In the genomic region with DNA sequence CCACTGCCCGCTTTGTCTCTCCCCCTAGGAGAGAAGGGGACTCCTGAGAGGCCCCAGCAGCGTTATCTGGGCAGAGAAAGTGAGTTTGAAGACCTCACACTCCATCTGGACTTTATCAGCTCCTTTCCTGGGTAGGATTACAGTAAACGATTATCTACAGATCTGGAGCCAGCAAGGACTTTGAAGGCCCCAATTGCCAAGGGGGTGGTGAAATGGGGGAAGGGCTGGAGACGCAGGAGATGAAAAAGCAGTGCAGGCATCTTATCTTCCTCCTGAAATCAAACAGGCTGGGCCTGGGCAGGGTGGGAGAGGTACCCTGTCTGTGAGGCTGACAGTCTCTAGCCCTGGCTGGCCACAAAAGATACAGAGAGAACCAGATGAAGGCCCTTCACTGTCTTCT, we compare ENCODE assay signal across 19 cellular contexts.
DNase-seq lines count a peak whose midpoint lies in the region; ATAC-seq and TF ChIP-seq lines count a peak whose summit lies in the region.
"Had no signal": no experiment of that assay in that cellular context is flagged by ENCODE, and none has a peak within 500 bp of the region (broad histone marks: within the 10 kb centered on the region; RNA-seq: fewer than 3 reads in every experiment).

No MANE protein-coding gene starts in this region.

- H3K27ac Mint-ChIP-seq in Caco-2 (ENCODE audit: unreplicated experiment), result peak overlapping the region; percentile 63
- H3K27ac Mint-ChIP-seq in neural progenitor cell, result peak overlapping the region; percentile 79
- H3K27ac Mint-ChIP-seq: CD8-positive, alpha-beta T cell had no signal

- intact Hi-C loops in Caco-2 (cut with micrococcal nuclease; ENCODE audit: unreplicated experiment), result loop anchor here (2.0 to 5.0 kb wide), 2 partner anchors 38 to 96 kb away; no protein-coding TSS in a partner anchor

- H3K27ac ChIP-seq in hepatocyte (peak overlapping the region; percentile 5), neural progenitor cell (no peak overlapping the region)
- H3K27ac ChIP-seq: BLaER1, PC-9 had no signal

- H3K36me3 ChIP-seq in Caco-2 (ENCODE audit: control insufficient read depth, insufficient read depth, low read length) (no peaks in the 10 kb centered on the region), hepatocyte (replicated peaks; ENCODE audit: insufficient read depth, low read depth) (no peaks in the 10 kb centered on the region), neural progenitor cell (no peaks in the 10 kb centered on the region)
- H3K36me3 ChIP-seq: BLaER1, HAP-1 had no signal

- peak; percentile 82 to 93 for DNase-seq in Caco-2
- DNase-seq in NCI-H82 (lab: John Stamatoyannopoulos, UW), result peak; percentile 85
- no peak for DNase-seq in hepatocyte (ENCODE audit: low spot score)
- DNase-seq in neural progenitor cell (ENCODE audit: low spot score), result no peak
- DNase-seq in globus pallidus (ENCODE audit: low spot score), result no peak
- DNase-seq in NCI-H2029 (lab: John Stamatoyannopoulos, UW), result no peak
- DNase-seq in glomerular visceral epithelial cell (ENCODE audit: extremely low spot score), result no peak
- DNase-seq: CD8-positive, alpha-beta T cell; DND-41; GDM1; NCI-H1436; NCI-H2081; NCI-H510A; NCI-H774; PC-9 had no signal

- H3K36me3 Mint-ChIP-seq in Caco-2 (ENCODE audit: insufficient read depth, unreplicated experiment), result peaks cover 19% of the 10 kb centered on the region
- H3K36me3 Mint-ChIP-seq in neural progenitor cell, result no peaks in the 10 kb centered on the region
- H3K36me3 Mint-ChIP-seq: CD8-positive, alpha-beta T cell had no signal

- H3K27me3 ChIP-seq in Caco-2 (replicated peaks; ENCODE audit: control insufficient read depth, insufficient read depth, low read length), result no peaks in the 10 kb centered on the region
- H3K27me3 ChIP-seq in hepatocyte, result no peaks in the 10 kb centered on the region
- no peaks in the 10 kb centered on the region for H3K27me3 ChIP-seq in neural progenitor cell
- H3K27me3 ChIP-seq: BLaER1 had no signal

- POLR2A ChIA-PET in Caco-2 (lab: Charles Lee), result no interaction called here

- CTCF ChIA-PET in Caco-2 (lab: Charles Lee), result interaction anchor here (0.6 to 1.0 kb wide), 2 partner anchors 33 to 95 kb away, joined by 3 read pairs; no protein-coding TSS in a partner anchor

- TF ChIP-seq CTCF in Caco-2 (IDR thresholded peaks at IDR 0.05; ENCODE audit: insufficient read depth in 1 of 2, low read depth in 1 of 2, low read length in 1 of 2, severe bottlenecking in 1 of 2, unreplicated experiment in 1 of 2), result no peak
- TF ChIP-seq CTCF in hepatocyte (IDR thresholded peaks at IDR 0.05; ENCODE audit: poor library complexity), result no peak
- TF ChIP-seq CTCF in neural progenitor cell (IDR thresholded peaks at IDR 0.05), result no peak

- no peaks in the 10 kb centered on the region for H3K9me2 ChIP-seq in hepatocyte (replicated peaks; ENCODE audit: insufficient read depth)

- H3K4me3 Mint-ChIP-seq in Caco-2 (ENCODE audit: unreplicated experiment) (peak overlapping the region; percentile 4), neural progenitor cell (no peak overlapping the region)
- H3K4me3 Mint-ChIP-seq: CD8-positive, alpha-beta T cell had no signal

- WGBS in hepatocyte (ENCODE audit: low lambda C conversion rate, missing lambda C conversion rate), result 18% methylated on average over 4 of the region's 4 CpGs

- H3K4me3 ChIP-seq in Caco-2 (ENCODE audit: low read depth, low read length), result no peak overlapping the region
- H3K4me3 ChIP-seq in hepatocyte, result no peak overlapping the region
- no peak overlapping the region for H3K4me3 ChIP-seq in neural progenitor cell
- H3K4me3 ChIP-seq: BLaER1, HAP-1, K562, PC-9 had no signal

- H3K9me3 ChIP-seq in Caco-2 (peaks cover 3% of the 10 kb centered on the region; the same call in 1 of the 2 replicates), hepatocyte (ENCODE audit: low read depth) (no peaks in the 10 kb centered on the region), neural progenitor cell (ENCODE audit: low read depth) (no peaks in the 10 kb centered on the region)
- H3K9me3 ChIP-seq: HAP-1 had no signal

- H2AFZ ChIP-seq in hepatocyte, result no peak overlapping the region
- H2AFZ ChIP-seq in neural progenitor cell (replicated peaks), result no peak overlapping the region
- H2AFZ ChIP-seq: PC-9 had no signal

- H3K4me1 ChIP-seq in Caco-2 (peaks cover 76% of the 10 kb centered on the region), hepatocyte (ENCODE audit: insufficient read depth) (peaks cover 43% of the 10 kb centered on the region), neural progenitor cell (peaks cover 9% of the 10 kb centered on the region)

- no peaks in the 10 kb centered on the region for H3F3A ChIP-seq in neural progenitor cell (ENCODE audit: low read depth)

- peaks cover 68% of the 10 kb centered on the region for H3K4me1 Mint-ChIP-seq in Caco-2 (ENCODE audit: low read depth, unreplicated experiment)
- H3K4me1 Mint-ChIP-seq in neural progenitor cell, result peaks cover 39% of the 10 kb centered on the region

- H3K27me3 Mint-ChIP-seq in Caco-2 (ENCODE audit: insufficient read depth, unreplicated experiment) (no peaks in the 10 kb centered on the region), neural progenitor cell (ENCODE audit: insufficient read depth, low read depth) (peaks cover 13% of the 10 kb centered on the region)

- H3K9ac ChIP-seq in neural progenitor cell, result no peak overlapping the region
- H3K9ac ChIP-seq: BLaER1 had no signal

- H3K9me3 Mint-ChIP-seq in Caco-2 (ENCODE audit: unreplicated experiment) (no peaks in the 10 kb centered on the region), neural progenitor cell (peaks cover 4% of the 10 kb centered on the region)

- no peaks in the 10 kb centered on the region for H3K79me2 ChIP-seq in hepatocyte
- H3K79me2 ChIP-seq in neural progenitor cell (ENCODE audit: low read depth), result no peaks in the 10 kb centered on the region

- no TSS peak for BruUV-seq in Caco-2 (replicated peaks; lab: Mats Ljungman, UMichigan)

- H4K20me1 ChIP-seq in hepatocyte (ENCODE audit: insufficient read depth, poor library complexity, severe bottlenecking), result no peaks in the 10 kb centered on the region
- no peaks in the 10 kb centered on the region for H4K20me1 ChIP-seq in neural progenitor cell (ENCODE audit: low read depth)
- H4K20me1 ChIP-seq: BLaER1 had no signal

- no peak overlapping the region for H3K4me2 ChIP-seq in hepatocyte
- H3K4me2 ChIP-seq in neural progenitor cell, result no peak overlapping the region
- H3K4me2 ChIP-seq: BLaER1, PC-9 had no signal

- ATAC-seq in GM21423 (IDR thresholded peaks at IDR 0.05; ENCODE audit: unreplicated experiment), result no peak
- ATAC-seq: CD8-positive, alpha-beta T cell; K562 had no signal

Comparison
In these comparisons a context has a peak if more than half of its experiments do, and no peak if none do; other contexts are left out.
1. DNase-seq: peak in Caco-2 (2 of 2) and NCI-H82 (single experiment); none in hepatocyte (single experiment), neural progenitor cell (single experiment), globus pallidus (single experiment), NCI-H2029 (single experiment) and glomerular visceral epithelial cell (single experiment).